In genomic region chr14:90966493-90966892, GRCh38 we compare ENCODE assay signal across 5 cellular contexts.
"Had no signal": no experiment of that assay in that cellular context is flagged by ENCODE, and none has a peak within 500 bp of the region (broad histone marks: within the 10 kb centered on the region; RNA-seq: fewer than 3 reads in every experiment).

No MANE protein-coding gene starts in this region.

- ATAC-seq: GM23338 had no signal

- H3K4me3 Mint-ChIP-seq: GM23338, H9, IgD-negative memory B cell had no signal

- H3K4me3 ChIP-seq: GM23338 had no signal

- H3K9me3 Mint-ChIP-seq: GM23338, IgD-negative memory B cell had no signal

- H3K4me1 Mint-ChIP-seq: GM23338, H9 had no signal

- H3K27me3 Mint-ChIP-seq: IgD-negative memory B cell had no signal

- H3K27ac Mint-ChIP-seq: GM23338, H9, IgD-negative memory B cell had no signal

- DNase-seq: H9, HCEC 1CT, KBM-7 had no signal
